In the genomic region with DNA sequence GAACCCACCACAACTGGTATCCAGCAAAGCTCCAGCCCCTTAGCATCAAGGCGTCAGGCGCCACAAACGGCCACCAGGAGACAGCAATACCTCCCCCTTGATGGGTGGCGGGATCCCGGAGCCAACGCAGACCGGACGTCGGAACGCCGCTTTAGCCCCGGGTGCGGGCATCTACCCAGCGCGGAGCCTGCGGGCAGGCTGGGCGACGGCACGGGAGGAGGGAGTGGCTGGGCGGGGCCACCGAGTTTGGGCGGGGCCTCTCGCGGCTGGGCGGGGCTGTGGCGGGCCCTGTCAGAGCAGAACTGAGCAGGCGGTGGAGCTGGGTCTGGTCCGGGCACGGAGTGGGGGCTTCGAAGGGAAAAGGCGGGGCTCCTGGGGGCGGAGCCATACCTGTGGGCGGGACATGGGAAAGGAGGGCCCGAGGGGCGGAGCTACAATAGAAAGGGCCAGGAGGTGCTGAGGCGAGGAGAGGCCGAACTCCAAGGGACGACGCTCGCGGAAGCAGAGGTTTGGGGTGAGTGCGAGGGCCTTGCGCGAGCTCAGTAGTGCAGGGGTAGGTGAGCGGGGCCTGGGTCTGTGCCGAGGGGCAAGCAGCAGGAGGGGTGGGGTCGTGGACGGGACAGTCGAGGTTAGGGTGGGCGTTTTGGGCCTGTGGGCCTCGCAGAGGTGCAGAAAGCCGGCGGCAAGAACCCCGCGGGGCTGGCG, we compare ENCODE assay signal across 1 cellular context.
TF ChIP-seq lines count a peak whose summit lies in the region.

No MANE protein-coding gene starts in this region.

TF ChIP-seq in Ishikawa, 13 proteins besides CTCF, POLR2A, EP300 and RAD21 (continued from another document):
- TF ChIP-seq, protein P1, sequence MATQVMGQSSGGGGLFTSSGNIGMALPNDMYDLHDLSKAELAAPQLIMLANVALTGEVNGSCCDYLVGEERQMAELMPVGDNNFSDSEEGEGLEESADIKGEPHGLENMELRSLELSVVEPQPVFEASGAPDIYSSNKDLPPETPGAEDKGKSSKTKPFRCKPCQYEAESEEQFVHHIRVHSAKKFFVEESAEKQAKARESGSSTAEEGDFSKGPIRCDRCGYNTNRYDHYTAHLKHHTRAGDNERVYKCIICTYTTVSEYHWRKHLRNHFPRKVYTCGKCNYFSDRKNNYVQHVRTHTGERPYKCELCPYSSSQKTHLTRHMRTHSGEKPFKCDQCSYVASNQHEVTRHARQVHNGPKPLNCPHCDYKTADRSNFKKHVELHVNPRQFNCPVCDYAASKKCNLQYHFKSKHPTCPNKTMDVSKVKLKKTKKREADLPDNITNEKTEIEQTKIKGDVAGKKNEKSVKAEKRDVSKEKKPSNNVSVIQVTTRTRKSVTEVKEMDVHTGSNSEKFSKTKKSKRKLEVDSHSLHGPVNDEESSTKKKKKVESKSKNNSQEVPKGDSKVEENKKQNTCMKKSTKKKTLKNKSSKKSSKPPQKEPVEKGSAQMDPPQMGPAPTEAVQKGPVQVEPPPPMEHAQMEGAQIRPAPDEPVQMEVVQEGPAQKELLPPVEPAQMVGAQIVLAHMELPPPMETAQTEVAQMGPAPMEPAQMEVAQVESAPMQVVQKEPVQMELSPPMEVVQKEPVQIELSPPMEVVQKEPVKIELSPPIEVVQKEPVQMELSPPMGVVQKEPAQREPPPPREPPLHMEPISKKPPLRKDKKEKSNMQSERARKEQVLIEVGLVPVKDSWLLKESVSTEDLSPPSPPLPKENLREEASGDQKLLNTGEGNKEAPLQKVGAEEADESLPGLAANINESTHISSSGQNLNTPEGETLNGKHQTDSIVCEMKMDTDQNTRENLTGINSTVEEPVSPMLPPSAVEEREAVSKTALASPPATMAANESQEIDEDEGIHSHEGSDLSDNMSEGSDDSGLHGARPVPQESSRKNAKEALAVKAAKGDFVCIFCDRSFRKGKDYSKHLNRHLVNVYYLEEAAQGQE (IDR thresholded peaks at IDR 0.05; ENCODE audit: low read depth): no peak
TF ChIP-seq in Ishikawa: peak in this region for 3.
